ENCODE assay signal across 1 cellular context in genomic region chr9:134325813-134326753, GRCh38.
A peak's percentile ranks its signal among the peaks of the same experiment; 100 is the strongest.
TF ChIP-seq lines count a peak whose summit lies in the region.

Gene RXRA (plus strand): TSS chr9:134326455. CDS start chr9:134326632, 177 bp downstream.

TF ChIP-seq in SK-N-SH, 30 proteins besides CTCF, POLR2A, EP300 and RAD21 (continued from another document):
- 0 out of 2 replicates have a peak, but pooled peaks have one; percentile 20 for TF ChIP-seq REST (IDR thresholded peaks at IDR 0.05; ENCODE audit: low read depth, low read length)
- peak; percentile 15; the same call in 1 of the 2 replicates for TF ChIP-seq SMC3 (IDR thresholded peaks at IDR 0.05; ENCODE audit: low read depth, low read length)
- TF ChIP-seq MXI1 (IDR thresholded peaks at IDR 0.05; ENCODE audit: low read depth, low read length): peak; percentile 38; the same call in 1 of the 2 replicates
TF ChIP-seq in SK-N-SH: peak in this region for 5.
